8 cellular contexts compared by ENCODE assay signal in the genomic region with DNA sequence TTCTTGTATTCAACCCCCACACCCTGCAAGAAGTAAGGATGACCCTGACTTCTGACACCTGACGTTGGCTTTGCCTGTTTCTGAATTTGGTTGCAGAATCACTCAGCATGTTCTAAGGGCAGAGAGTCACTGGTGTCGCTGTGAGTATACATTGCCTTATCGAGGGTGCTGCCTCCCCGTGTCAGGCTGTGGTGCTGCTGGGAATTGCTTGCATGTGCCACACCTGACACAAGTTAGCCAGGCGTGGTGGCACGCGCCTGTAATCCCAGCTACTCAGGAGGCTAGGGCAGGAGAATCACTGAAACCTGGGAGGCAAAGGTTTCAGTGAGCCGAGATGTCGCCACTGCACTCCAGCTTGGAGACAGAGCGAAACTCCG. TPM values are rescaled to one million over a fixed set of nuclear protein-coding genes. Genes with fewer than 3 reads are reported as not detected.
A peak's percentile ranks its signal among the peaks of the same experiment; 100 is the strongest.
DNase-seq lines count a peak whose midpoint lies in the region; ATAC-seq and TF ChIP-seq lines count a peak whose summit lies in the region.

No MANE protein-coding gene starts in this region.

- TF ChIP-seq POLR2A in gastroesophageal sphincter (IDR thresholded peaks at IDR 0.05), result no peak

- H3K36me3 ChIP-seq in mesenchymal stem cell (ENCODE audit: control insufficient read depth in 1 of 2, insufficient read depth in 2 of 2, low read depth in 1 of 2, low read length in 2 of 2), result peaks cover 7 to 17% of the 10 kb centered on the region in 2 experiments
- no peaks in the 10 kb centered on the region for H3K36me3 ChIP-seq in gastroesophageal sphincter

- no peak overlapping the region for H2BK12ac ChIP-seq in mesenchymal stem cell (ENCODE audit: low read length in 2 of 2)

- no peak overlapping the region for H2BK15ac ChIP-seq in mesenchymal stem cell (ENCODE audit: low read depth, poor library complexity, severe bottlenecking)

- H3K27me3 ChIP-seq in mesenchymal stem cell (ENCODE audit: control insufficient read depth in 1 of 2, insufficient read depth in 1 of 2, low read length in 2 of 2), result peaks cover 11 to 21% of the 10 kb centered on the region in 2 experiments
- H3K27me3 ChIP-seq in gastroesophageal sphincter, result peaks cover 50% of the 10 kb centered on the region

- DNase-seq in COR-L47 (lab: John Stamatoyannopoulos, UW) (peak; percentile 48), SHP77 (lab: John Stamatoyannopoulos, UW) (peak; percentile 23 to 38), mesenchymal stem cell (peak; percentile 29)
- peak; percentile 53 to 63 for DNase-seq in activated naive CD4-positive, alpha-beta T cell treated with anti-CD3 and anti-CD28 coated beads, Interleukin-2, amount 50 U/mL, for 72 hours (ENCODE audit: low spot score in 2 of 2)

- TF ChIP-seq EP300 in gastroesophageal sphincter (IDR thresholded peaks at IDR 0.05), result no peak

- peak overlapping the region; percentile 77 to 94 for H3K27ac Mint-ChIP-seq in activated naive CD4-positive, alpha-beta T cell treated with anti-CD3 and anti-CD28 coated beads, Interleukin-2, amount 50 U/mL, for 72 hours

- H3K4me2 ChIP-seq in mesenchymal stem cell (ENCODE audit: low read length, poor library complexity, severe bottlenecking), result no peak overlapping the region

- ATAC-seq in HG03280 (IDR thresholded peaks at IDR 0.05; ENCODE audit: unreplicated experiment), result peak; percentile 62
- ATAC-seq in activated naive CD4-positive, alpha-beta T cell treated with anti-CD3 and anti-CD28 coated beads, Interleukin-2, amount 50 U/mL, for 72 hours, result peak; percentile 84 to 88
- ATAC-seq in HG02571 (IDR thresholded peaks at IDR 0.05; ENCODE audit: unreplicated experiment), result no peak
- ATAC-seq in gastroesophageal sphincter, result no peak
- ATAC-seq in GM19467 (IDR thresholded peaks at IDR 0.05; ENCODE audit: unreplicated experiment), result no peak

- no peak overlapping the region for H3K4ac ChIP-seq in mesenchymal stem cell (ENCODE audit: low read depth in 1 of 2, low read length in 2 of 2)

- H4K8ac ChIP-seq in mesenchymal stem cell (ENCODE audit: low read length), result no peak overlapping the region

- no peak for TF ChIP-seq CTCF in gastroesophageal sphincter (IDR thresholded peaks at IDR 0.05)

- H4K91ac ChIP-seq in mesenchymal stem cell (ENCODE audit: low read length), result no peak overlapping the region

- H2BK5ac ChIP-seq in mesenchymal stem cell (ENCODE audit: low read depth, low read length, poor library complexity, severe bottlenecking), result no peak overlapping the region

- no peak overlapping the region for H3K14ac ChIP-seq in mesenchymal stem cell (ENCODE audit: low read length in 2 of 2)

- no peak overlapping the region for H2AK5ac ChIP-seq in mesenchymal stem cell (ENCODE audit: low read length, severe bottlenecking)

- H3K23ac ChIP-seq in mesenchymal stem cell (ENCODE audit: low read length in 2 of 2), result no peak overlapping the region

- H3K18ac ChIP-seq in mesenchymal stem cell (ENCODE audit: low read depth in 1 of 2, low read length in 2 of 2), result no peak overlapping the region

- no peak overlapping the region for H2BK120ac ChIP-seq in mesenchymal stem cell (ENCODE audit: low read depth, low read length)

- H3K36me3 Mint-ChIP-seq in activated naive CD4-positive, alpha-beta T cell treated with anti-CD3 and anti-CD28 coated beads, Interleukin-2, amount 50 U/mL, for 72 hours, result no peaks in the 10 kb centered on the region

- H3K27ac ChIP-seq in mesenchymal stem cell (ENCODE audit: low read length, poor library complexity, severe bottlenecking) (no peak overlapping the region), gastroesophageal sphincter (no peak overlapping the region)

- no peak overlapping the region for H3K9ac ChIP-seq in mesenchymal stem cell (ENCODE audit: low read length)

- H3K79me1 ChIP-seq in mesenchymal stem cell (replicated peaks; ENCODE audit: low read length, poor library complexity, severe bottlenecking), result no peaks in the 10 kb centered on the region

- H3K4me1 ChIP-seq in mesenchymal stem cell (ENCODE audit: control insufficient read depth, insufficient read depth, low read depth, low read length) (no peaks in the 10 kb centered on the region), gastroesophageal sphincter (peaks cover 0 to 8% (median 0%) of the 10 kb centered on the region in 3 donors)

- WGBS in mesenchymal stem cell, result 67% methylated on average over 11 of the region's 11 CpGs
- WGBS in gastroesophageal sphincter (ENCODE audit: low coverage in 1 of 2), 2 donors, result 20% methylated on average over 1 to 2 of the region's 11 CpGs

- peaks cover 3% of the 10 kb centered on the region for H3K9me3 ChIP-seq in mesenchymal stem cell (ENCODE audit: control insufficient read depth, low read length)
- no peaks in the 10 kb centered on the region for H3K9me3 ChIP-seq in gastroesophageal sphincter

- H3K9me3 Mint-ChIP-seq in activated naive CD4-positive, alpha-beta T cell treated with anti-CD3 and anti-CD28 coated beads, Interleukin-2, amount 50 U/mL, for 72 hours, result no peaks in the 10 kb centered on the region

- no peak overlapping the region for H2AFZ ChIP-seq in mesenchymal stem cell (ENCODE audit: low read depth, low read length)

- peak overlapping the region in 1 of 2 experiments; percentile 5 for H3K4me3 ChIP-seq in mesenchymal stem cell (ENCODE audit: insufficient read depth in 1 of 2, low read depth in 1 of 2, low read length in 2 of 2)
- H3K4me3 ChIP-seq in gastroesophageal sphincter, result no peak overlapping the region

RNA-seq across cellular contexts. Expression of gene WDR4, which starts 45.9 kb away (rescaled TPM):
- total RNA-seq in activated naive CD4-positive, alpha-beta T cell treated with anti-CD3 and anti-CD28 coated beads, Interleukin-2, amount 50 U/mL, for 72 hours, result 10 to 100 TPM; 25.6 to 38.7 TPM
- polyA plus RNA-seq in mesenchymal stem cell (2013, experiment 1 of 2), result 6.9 TPM
- polyA plus RNA-seq in mesenchymal stem cell (2013, experiment 2 of 2), result 6.9 TPM
- total RNA-seq in gastroesophageal sphincter, result 10 to 100 TPM in 1 of 4 donors, 1 to 10 TPM in 3; 3.9 to 10.0 (median 7.5) TPM

RNA-seq across cellular contexts. Expression of gene NDUFV3, which starts 59.7 kb away (rescaled TPM):
- total RNA-seq in activated naive CD4-positive, alpha-beta T cell treated with anti-CD3 and anti-CD28 coated beads, Interleukin-2, amount 50 U/mL, for 72 hours, result 10 to 100 TPM; 25.3 to 25.7 TPM
- polyA plus RNA-seq in mesenchymal stem cell (2013, experiment 1 of 2), result 38.6 TPM
- 39.6 TPM for polyA plus RNA-seq in mesenchymal stem cell (2013, experiment 2 of 2)
- 10 to 100 TPM; 53.6 to 79.1 (median 72.1) TPM for total RNA-seq in gastroesophageal sphincter

Comparison
In these comparisons a context has a peak if more than half of its experiments do, and no peak if none do; other contexts are left out.
1. ATAC-seq: peak in HG03280 (single experiment) and activated naive CD4-positive, alpha-beta T cell treated with anti-CD3 and anti-CD28 coated beads, Interleukin-2, amount 50 U/mL, for 72 hours (2 of 2); none in HG02571 (single experiment), gastroesophageal sphincter (single experiment) and GM19467 (single experiment).
2. Peak in every context shown above with its lines, with median percentiles within 50 percentile points of each other: DNase-seq.